In the genomic region with DNA sequence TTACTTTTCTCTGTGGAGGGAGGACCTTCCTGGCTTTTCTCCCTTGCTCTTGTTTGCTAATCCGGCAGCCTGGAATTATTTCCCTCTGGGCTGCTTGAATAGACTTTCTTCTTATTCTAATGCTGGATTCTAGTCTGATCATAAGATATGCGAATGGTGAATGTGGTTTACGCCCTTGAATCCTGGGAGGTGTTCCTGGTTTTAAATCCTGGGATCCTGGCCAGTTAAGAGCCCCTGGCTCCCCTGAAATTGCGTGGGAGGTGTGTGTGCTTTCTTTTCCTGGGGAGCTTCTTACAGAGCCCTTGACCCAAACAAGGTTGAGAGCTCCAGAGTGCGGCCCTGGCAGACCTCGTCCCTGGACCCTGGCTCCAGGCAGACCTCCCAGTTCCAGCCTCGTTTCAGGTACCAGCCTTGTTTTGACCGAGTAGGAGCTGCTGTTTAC, we compare ENCODE assay signal across 9 cellular contexts. TPM values are rescaled to one million over a fixed set of nuclear protein-coding genes. Genes with fewer than 3 reads are reported as not detected.
DNase-seq lines count a peak whose midpoint lies in the region; ATAC-seq and TF ChIP-seq lines count a peak whose summit lies in the region.
"Had no signal": no experiment of that assay in that cellular context is flagged by ENCODE, and none has a peak within 500 bp of the region (broad histone marks: within the 10 kb centered on the region; RNA-seq: fewer than 3 reads in every experiment).

No MANE protein-coding gene starts in this region.

- CTCF ChIA-PET in T-cell (lab: Charles Lee): no interaction called here
- CTCF ChIA-PET in activated naive CD4-positive, alpha-beta T cell treated with anti-CD3 and anti-CD28 coated beads, Interleukin-2, amount 10 ng/mL, durations not matched to agents 7 days and 5 days (lab: Charles Lee): no interaction called here

- H3K4me1 Mint-ChIP-seq in T-cell: peaks cover 8 to 18% (median 12%) of the 10 kb centered on the region in 3 donors
- peaks cover 8% of the 10 kb centered on the region for H3K4me1 Mint-ChIP-seq in activated T-cell treated with anti-CD3 and anti-CD28 coated beads, Interleukin-2, amount 50 U/mL, for 24 hours (ENCODE audit: low read depth)
- peaks cover 7% of the 10 kb centered on the region for H3K4me1 Mint-ChIP-seq in activated naive CD4-positive, alpha-beta T cell treated with anti-CD3 and anti-CD28 coated beads, Interleukin-2, amount 10 ng/mL, durations not matched to agents 7 days and 5 days

- ATAC-seq in T-cell (replicated peaks in 1 of 4) (no peak), HG03342 (IDR thresholded peaks at IDR 0.05; ENCODE audit: unreplicated experiment) (no peak)

- no peak overlapping the region for H3K4me2 ChIP-seq in parathyroid adenoma (ENCODE audit: low read length)

- no peak overlapping the region for H2AFZ ChIP-seq in parathyroid adenoma

- POLR2A ChIA-PET in T-cell (lab: Charles Lee): no interaction called here

- H3K9ac ChIP-seq in parathyroid adenoma: no peak overlapping the region

- peak overlapping the region in 2 of 3 donors; percentile 12 to 22 for H3K4me3 Mint-ChIP-seq in T-cell
- no peak overlapping the region for H3K4me3 Mint-ChIP-seq in activated T-cell treated with anti-CD3 and anti-CD28 coated beads, Interleukin-2, amount 50 U/mL, for 24 hours
- H3K4me3 Mint-ChIP-seq in activated naive CD4-positive, alpha-beta T cell treated with anti-CD3 and anti-CD28 coated beads, Interleukin-2, amount 10 ng/mL, durations not matched to agents 7 days and 5 days: no peak overlapping the region

- intact Hi-C loops in left ventricle myocardium inferior (cut with micrococcal nuclease): no loop called here

- no peaks in the 10 kb centered on the region for H3K36me3 Mint-ChIP-seq in T-cell
- H3K36me3 Mint-ChIP-seq in activated T-cell treated with anti-CD3 and anti-CD28 coated beads, Interleukin-2, amount 50 U/mL, for 24 hours (ENCODE audit: low read depth): no peaks in the 10 kb centered on the region
- no peaks in the 10 kb centered on the region for H3K36me3 Mint-ChIP-seq in activated naive CD4-positive, alpha-beta T cell treated with anti-CD3 and anti-CD28 coated beads, Interleukin-2, amount 10 ng/mL, durations not matched to agents 7 days and 5 days

- H3K4me3 ChIP-seq in left ventricle myocardium inferior (peak overlapping the region; percentile 95), parathyroid adenoma (ENCODE audit: low read depth, low read length) (no peak overlapping the region)

- no peak overlapping the region for H3K27ac Mint-ChIP-seq in T-cell
- no peak overlapping the region for H3K27ac Mint-ChIP-seq in activated T-cell treated with anti-CD3 and anti-CD28 coated beads, Interleukin-2, amount 50 U/mL, for 24 hours
- H3K27ac Mint-ChIP-seq in activated naive CD4-positive, alpha-beta T cell treated with anti-CD3 and anti-CD28 coated beads, Interleukin-2, amount 10 ng/mL, durations not matched to agents 7 days and 5 days: no peak overlapping the region

- H3K27me3 ChIP-seq in left ventricle myocardium inferior (ENCODE audit: low read depth): no peaks in the 10 kb centered on the region
- H3K27me3 ChIP-seq in parathyroid adenoma (ENCODE audit: control insufficient read depth, insufficient read depth, low read length): no peaks in the 10 kb centered on the region

- peaks cover 47 to 56% of the 10 kb centered on the region in 2 donors for H3K27me3 Mint-ChIP-seq in T-cell
- H3K27me3 Mint-ChIP-seq in activated T-cell treated with anti-CD3 and anti-CD28 coated beads, Interleukin-2, amount 50 U/mL, for 24 hours: peaks cover 83% of the 10 kb centered on the region
- peaks cover 61% of the 10 kb centered on the region for H3K27me3 Mint-ChIP-seq in activated naive CD4-positive, alpha-beta T cell treated with anti-CD3 and anti-CD28 coated beads, Interleukin-2, amount 10 ng/mL, durations not matched to agents 7 days and 5 days

- no peaks in the 10 kb centered on the region for H3K79me2 ChIP-seq in parathyroid adenoma

- DNase-seq in EH (ENCODE audit: low read depth) (peak; percentile 46), T-cell (no peak), left ventricle myocardium inferior (no peak), NCI-H1105 (lab: John Stamatoyannopoulos, UW) (no peak)
- no peak for DNase-seq in activated T-cell treated with anti-CD3 and anti-CD28 coated beads, Interleukin-2, amount 50 U/mL, for 24 hours
- DNase-seq in activated naive CD4-positive, alpha-beta T cell treated with anti-CD3 and anti-CD28 coated beads, Interleukin-2, amount 10 ng/mL, durations not matched to agents 7 days and 5 days: no peak
- DNase-seq: GDM1 had no signal

- H3K9me3 Mint-ChIP-seq in T-cell: no peaks in the 10 kb centered on the region
- no peaks in the 10 kb centered on the region for H3K9me3 Mint-ChIP-seq in activated T-cell treated with anti-CD3 and anti-CD28 coated beads, Interleukin-2, amount 50 U/mL, for 24 hours
- no peaks in the 10 kb centered on the region for H3K9me3 Mint-ChIP-seq in activated naive CD4-positive, alpha-beta T cell treated with anti-CD3 and anti-CD28 coated beads, Interleukin-2, amount 10 ng/mL, durations not matched to agents 7 days and 5 days

- no peak for TF ChIP-seq CTCF in left ventricle myocardium inferior (IDR thresholded peaks at IDR 0.05; ENCODE audit: borderline replicate concordance)
- TF ChIP-seq CTCF in parathyroid adenoma (IDR thresholded peaks at IDR 0.05): no peak

- H3K4me1 ChIP-seq in left ventricle myocardium inferior (peaks cover 68% of the 10 kb centered on the region), parathyroid adenoma (no peaks in the 10 kb centered on the region)

- H3K27ac ChIP-seq in left ventricle myocardium inferior (replicated peaks) (peak overlapping the region; percentile 90), parathyroid adenoma (peak overlapping the region; percentile 24)

- H3K36me3 ChIP-seq in left ventricle myocardium inferior (no peaks in the 10 kb centered on the region), parathyroid adenoma (ENCODE audit: control insufficient read depth, insufficient read depth, low read length) (no peaks in the 10 kb centered on the region)

- no peaks in the 10 kb centered on the region for H3K9me3 ChIP-seq in left ventricle myocardium inferior (replicated peaks)
- no peaks in the 10 kb centered on the region for H3K9me3 ChIP-seq in parathyroid adenoma (ENCODE audit: control insufficient read depth, low read length)

RNA-seq across cellular contexts. Expression of gene SH3BP4, which starts 2.8 kb away (rescaled TPM):
- total RNA-seq in T-cell (1 to 10 TPM in 1 of 5 donors, under 1 TPM in 4; 0.14 to 1.3 (median 0.50) TPM), left ventricle myocardium inferior (9.6 TPM)

Comparison
In these comparisons a context has a peak if more than half of its experiments do, and no peak if none do; other contexts are left out.
1. H3K4me3 Mint-ChIP-seq: peak in T-cell (2 of 3); none in activated T-cell treated with anti-CD3 and anti-CD28 coated beads, Interleukin-2, amount 50 U/mL, for 24 hours (single experiment) and activated naive CD4-positive, alpha-beta T cell treated with anti-CD3 and anti-CD28 coated beads, Interleukin-2, amount 10 ng/mL, durations not matched to agents 7 days and 5 days (single experiment).